Comparison of ENCODE assay signal across 21 cellular contexts in the genomic region with DNA sequence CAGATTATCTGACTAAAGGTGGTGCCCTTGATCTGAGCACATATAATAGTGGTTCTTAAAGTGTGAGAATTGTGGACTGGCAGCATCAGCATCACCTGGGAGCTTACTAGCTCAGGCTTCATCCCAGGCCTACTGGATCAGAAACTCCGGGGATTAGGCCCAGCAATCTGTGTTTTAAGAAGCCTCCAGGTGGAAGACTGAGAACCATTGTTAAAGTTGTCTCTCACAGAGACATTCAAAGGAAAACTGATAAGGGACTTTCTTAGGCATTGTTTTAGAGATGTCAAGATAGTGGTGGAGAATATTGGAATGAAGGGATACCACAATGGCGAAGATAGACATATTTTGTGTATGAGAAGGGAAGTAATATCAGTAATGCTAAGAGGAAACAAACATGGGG.
"Had no signal": no experiment of that assay in that cellular context is flagged by ENCODE, and none has a peak within 500 bp of the region (broad histone marks: within the 10 kb centered on the region; RNA-seq: fewer than 3 reads in every experiment).

No MANE protein-coding gene starts in this region.

- H2AFZ ChIP-seq: hepatocyte had no signal

- H3K4me1 Mint-ChIP-seq: memory B cell; naive thymus-derived CD4-positive, alpha-beta T cell; nephron progenitor cell; stimulated activated memory B cell treated with anti-CD40 and anti-IgM and Interleukin-4, amounts not matched to agents 10 μg/mL and 1 μg/mL and 100 μg/mL, for 72 hours had no signal

- DNase-seq: erythroblast; kidney; left cardiac atrium; left ventricle myocardium inferior; lower lobe of right lung; naive thymus-derived CD4-positive, alpha-beta T cell; nephron progenitor cell; psoas muscle; retina; right lobe of liver; stimulated activated CD4-positive, alpha-beta T cell treated with anti-CD3 and anti-CD28 coated beads, Interleukin-4, amount 100 ng/mL, for 1 hour; tibial artery; upper lobe of right lung had no signal

- H3K4me1 ChIP-seq: left ventricle myocardium inferior, lower lobe of right lung, psoas muscle, right lobe of liver, tibial artery, upper lobe of right lung, vagina had no signal

- H3K4me3 Mint-ChIP-seq: dendritic cell treated with granulocyte-macrophage colony-stimulating factor and Interleukin-4, amounts not matched to agents 40 ng/mL and 50 ng/mL, for 4 days; memory B cell; naive thymus-derived CD4-positive, alpha-beta T cell; nephron progenitor cell; stimulated activated memory B cell treated with anti-CD40 and anti-IgM and Interleukin-4, amounts not matched to agents 10 μg/mL and 1 μg/mL and 100 μg/mL, for 72 hours; stimulated activated naive CD8-positive, alpha-beta T cell treated with anti-CD3 and anti-CD28 coated beads, Interleukin-15, Interleukin-2, amounts not matched to agents 100 ng/mL and 50 ng/mL, for 24 hours had no signal

- H3K27ac Mint-ChIP-seq: dendritic cell treated with granulocyte-macrophage colony-stimulating factor and Interleukin-4, amounts not matched to agents 40 ng/mL and 50 ng/mL, for 4 days; memory B cell; nephron progenitor cell; stimulated activated memory B cell treated with anti-CD40 and anti-IgM and Interleukin-4, amounts not matched to agents 10 μg/mL and 1 μg/mL and 100 μg/mL, for 72 hours; stimulated activated naive CD8-positive, alpha-beta T cell treated with anti-CD3 and anti-CD28 coated beads, Interleukin-15, Interleukin-2, amounts not matched to agents 100 ng/mL and 50 ng/mL, for 24 hours had no signal

- H3K27me3 ChIP-seq: foreskin keratinocyte, hepatocyte, neutrophil, right lobe of liver, tibial artery, upper lobe of right lung, vagina had no signal

- H3K9me3 Mint-ChIP-seq: dendritic cell treated with granulocyte-macrophage colony-stimulating factor and Interleukin-4, amounts not matched to agents 40 ng/mL and 50 ng/mL, for 4 days; memory B cell; naive thymus-derived CD4-positive, alpha-beta T cell; nephron progenitor cell; stimulated activated memory B cell treated with anti-CD40 and anti-IgM and Interleukin-4, amounts not matched to agents 10 μg/mL and 1 μg/mL and 100 μg/mL, for 72 hours; stimulated activated naive CD8-positive, alpha-beta T cell treated with anti-CD3 and anti-CD28 coated beads, Interleukin-15, Interleukin-2, amounts not matched to agents 100 ng/mL and 50 ng/mL, for 24 hours had no signal

- H3K4me3 ChIP-seq: hepatocyte, left ventricle myocardium inferior, lower lobe of right lung, psoas muscle, right lobe of liver, tibial artery, upper lobe of right lung, vagina had no signal

- H3K9me3 ChIP-seq: left ventricle myocardium inferior, lower lobe of right lung, neutrophil, psoas muscle, right lobe of liver, tibial artery, upper lobe of right lung, vagina had no signal

- ATAC-seq: naive thymus-derived CD4-positive, alpha-beta T cell; psoas muscle; stimulated activated memory B cell treated with anti-CD40 and anti-IgM and Interleukin-4, amounts not matched to agents 10 μg/mL and 1 μg/mL and 100 μg/mL, for 72 hours had no signal

- H3K27me3 Mint-ChIP-seq: dendritic cell treated with granulocyte-macrophage colony-stimulating factor and Interleukin-4, amounts not matched to agents 40 ng/mL and 50 ng/mL, for 4 days; memory B cell; naive thymus-derived CD4-positive, alpha-beta T cell; stimulated activated memory B cell treated with anti-CD40 and anti-IgM and Interleukin-4, amounts not matched to agents 10 μg/mL and 1 μg/mL and 100 μg/mL, for 72 hours; stimulated activated naive CD8-positive, alpha-beta T cell treated with anti-CD3 and anti-CD28 coated beads, Interleukin-15, Interleukin-2, amounts not matched to agents 100 ng/mL and 50 ng/mL, for 24 hours had no signal

- H3K27ac ChIP-seq: foreskin keratinocyte, hepatocyte, left ventricle myocardium inferior, lower lobe of right lung, neutrophil, psoas muscle, right lobe of liver, tibial artery, upper lobe of right lung, vagina had no signal

- H3K4me2 ChIP-seq: hepatocyte had no signal
